ENCODE assay signal across 2 cellular contexts in genomic region chr9:104868303-104868686, GRCh38.
TF ChIP-seq lines count a peak whose summit lies in the region.

No MANE protein-coding gene starts in this region.

TF ChIP-seq in SK-N-SH, 30 proteins besides CTCF, POLR2A, EP300 and RAD21 (continued from another document):
- TF ChIP-seq MEF2A (IDR thresholded peaks at IDR 0.05; ENCODE audit: borderline replicate concordance, low read depth) (no peak), FOSL2 (IDR thresholded peaks at IDR 0.05; ENCODE audit: borderline replicate concordance, low read depth) (no peak), USF1 (IDR thresholded peaks at IDR 0.05; ENCODE audit: borderline replicate concordance, low read depth) (no peak), SIN3A (IDR thresholded peaks at IDR 0.05; ENCODE audit: borderline replicate concordance, low read depth, low read length) (no peak), ZBTB33 (IDR thresholded peaks at IDR 0.05; ENCODE audit: borderline replicate concordance, low read depth) (no peak), IRF3 (IDR thresholded peaks at IDR 0.05; ENCODE audit: low read depth, low read length) (no peak)

TF ChIP-seq in SK-N-SH treated with all-trans-retinoic acid at 6 μM for 48 hours, 23 proteins besides CTCF, POLR2A, EP300 and RAD21 (continued from another document):
- TF ChIP-seq PPARA (CRISPR knock-in tag; IDR thresholded peaks at IDR 0.05; ENCODE audit: borderline replicate concordance) (no peak), ISL1 (CRISPR knock-in tag; IDR thresholded peaks at IDR 0.05) (no peak), ARNTL (CRISPR knock-in tag; IDR thresholded peaks at IDR 0.05; ENCODE audit: borderline replicate concordance, low read depth) (no peak)
